Comparison of ENCODE assay signal across 23 cellular contexts in the genomic region with DNA sequence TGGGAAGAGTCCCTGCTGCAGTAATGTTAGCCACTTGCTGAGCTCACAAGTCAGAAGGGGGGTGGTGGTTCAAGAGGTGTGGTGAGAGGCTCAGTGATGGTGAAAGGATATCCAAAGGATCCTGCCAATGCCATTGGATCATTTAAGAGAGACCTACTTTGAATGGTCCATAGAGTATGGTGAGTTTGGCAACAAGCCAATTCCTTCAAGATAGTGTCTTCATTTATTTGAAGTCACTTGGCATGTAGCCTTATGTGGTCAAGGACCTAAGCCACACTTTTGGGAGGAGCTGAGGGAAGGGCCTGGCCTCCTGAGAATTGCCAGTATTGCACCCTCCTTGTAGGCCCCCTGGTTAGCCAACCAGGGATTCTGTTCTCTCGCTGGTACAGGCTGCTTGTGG.
"Had no signal": no experiment of that assay in that cellular context is flagged by ENCODE, and none has a peak within 500 bp of the region (broad histone marks: within the 10 kb centered on the region; RNA-seq: fewer than 3 reads in every experiment).

No MANE protein-coding gene starts in this region.

- DNase-seq: activated B cell treated with CpG ODN at 0.5 μM for 24 hours; activated CD4-positive, alpha-beta T cell treated with anti-CD3 and anti-CD28 coated beads for 36 hours; activated CD4-positive, alpha-beta T cell treated with anti-CD3 and anti-CD28 coated beads, Interleukin-2, amount 50 U/mL, for 48 hours; activated naive CD4-positive, alpha-beta T cell treated with Interleukin-2 at 50 U/mL for 16 hours; activated naive CD8-positive, alpha-beta T cell treated with anti-CD3 and anti-CD28 coated beads, Interleukin-2, amount 10 ng/mL, durations not matched to agents 7 days and 5 days; activated T-cell treated with anti-CD3 and anti-CD28 coated beads, Interleukin-2, amount 50 U/mL, for 48 hours; amniotic stem cell; cortex of kidney; foreskin fibroblast; lower lobe of right lung; mesendoderm; mucosa of descending colon; naive thymus-derived CD4-positive, alpha-beta T cell; posterior cingulate gyrus; sigmoid colon; spleen; stimulated activated CD4-positive, alpha-beta T cell treated with anti-CD3 and anti-CD28 coated beads, Interleukin-4, amount 100 ng/mL, for 1 hour; stimulated activated naive CD4-positive, alpha-beta T cell; testis; trophoblast cell had no signal

- H3K4me2 ChIP-seq: neural progenitor cell had no signal

- H3K4me1 ChIP-seq: lower lobe of right lung, neural progenitor cell, sigmoid colon, testis, vagina had no signal

- H3K27ac ChIP-seq: lower lobe of right lung, neural progenitor cell, sigmoid colon, testis, vagina had no signal

- H3K27me3 ChIP-seq: neural progenitor cell, sigmoid colon, testis, vagina had no signal

- H3K9me3 ChIP-seq: lower lobe of right lung, mucosa of descending colon, sigmoid colon, spleen, testis, vagina had no signal

- H3K4me3 ChIP-seq: lower lobe of right lung, mucosa of descending colon, neural progenitor cell, sigmoid colon, spleen, testis, vagina had no signal

- H3K36me3 ChIP-seq: lower lobe of right lung, neural progenitor cell, sigmoid colon, spleen, vagina had no signal

- H3K9ac ChIP-seq: neural progenitor cell had no signal

- ATAC-seq: activated CD4-positive, alpha-beta T cell treated with anti-CD3 and anti-CD28 coated beads for 36 hours; left lobe of liver; lower lobe of right lung; mucosa of descending colon; naive thymus-derived CD4-positive, alpha-beta T cell had no signal
